9 cellular contexts compared by ENCODE assay signal in genomic region chr22:39297490-39298193, GRCh38. TPM values are rescaled to one million over a fixed set of nuclear protein-coding genes. Genes with fewer than 3 reads are reported as not detected.
DNase-seq lines count a peak whose midpoint lies in the region; FAIRE-seq and TF ChIP-seq lines count a peak whose summit lies in the region.
"Had no signal": no experiment of that assay in that cellular context is flagged by ENCODE, and none has a peak within 500 bp of the region (broad histone marks: within the 10 kb centered on the region; RNA-seq: fewer than 3 reads in every experiment).

No MANE protein-coding gene starts in this region.

- no peaks in the 10 kb centered on the region for H3K79me2 ChIP-seq in keratinocyte (ENCODE audit: control insufficient read depth, insufficient read depth, low read length)

- DNase-seq in SHP77 treated with DMSO at 0.1 percent for 48 hours (lab: John Stamatoyannopoulos, UW) (peak; percentile 30), keratinocyte (ENCODE audit: low read depth, low spot score) (no peak), occipital lobe (lab: John Stamatoyannopoulos, UW) (no peak), activated gamma-delta T cell (lab: John Stamatoyannopoulos, UW) (no peak)
- no peak for DNase-seq in activated CD8-positive, alpha-beta memory T cell treated with anti-CD3 and anti-CD28 coated beads for 24 hours
- DNase-seq: activated T-cell treated with anti-CD3 and anti-CD28 coated beads, Interleukin-2, amount 50 U/mL, for 24 hours had no signal

- no peaks in the 10 kb centered on the region for H3K9me1 ChIP-seq in keratinocyte (ENCODE audit: control insufficient read depth, extremely low read depth, insufficient read depth, low read length)

- FAIRE-seq in keratinocyte (lab: Jason Lieb, UNC) = no peak
- FAIRE-seq: GM18507 had no signal

- H3K36me3 ChIP-seq in keratinocyte (ENCODE audit: control insufficient read depth in 2 of 2, extremely low read depth in 1 of 2, insufficient read depth in 2 of 2, low read length in 2 of 2) (no peaks in the 10 kb centered on the region), subcutaneous abdominal adipose tissue (ENCODE audit: control insufficient read depth in 5 of 5, insufficient read depth in 5 of 5, low read length in 5 of 5) (no peaks in the 10 kb centered on the region)

- no peaks in the 10 kb centered on the region for H3K9me3 ChIP-seq in keratinocyte (ENCODE audit: control insufficient read depth, low read depth, low read length)
- no peaks in the 10 kb centered on the region for H3K9me3 ChIP-seq in subcutaneous abdominal adipose tissue (ENCODE audit: control insufficient read depth in 5 of 5, low read length in 5 of 5)

- no peak overlapping the region for H3K4me3 ChIP-seq in keratinocyte (ENCODE audit: control insufficient read depth in 2 of 3, extremely low read depth in 1 of 3, insufficient read depth in 2 of 3, low read depth in 1 of 3, low read length in 3 of 3)
- no peak overlapping the region for H3K4me3 ChIP-seq in subcutaneous abdominal adipose tissue (ENCODE audit: low read depth in 1 of 5, low read length in 5 of 5)

- H3K9ac ChIP-seq in keratinocyte (ENCODE audit: control insufficient read depth, extremely low read depth, insufficient read depth, low read length) (peak overlapping the region; percentile 60), subcutaneous abdominal adipose tissue (ENCODE audit: low read length in 5 of 5) (peak overlapping the region in 2 of 5 donors; percentile 25 to 43)

- H3K4me1 ChIP-seq in keratinocyte (ENCODE audit: control insufficient read depth, extremely low read depth, insufficient read depth, low read length) (peaks cover 47% of the 10 kb centered on the region), subcutaneous abdominal adipose tissue (ENCODE audit: control insufficient read depth in 5 of 5, insufficient read depth in 5 of 5, low read length in 5 of 5) (peaks cover 11 to 68% (median 52%) of the 10 kb centered on the region in 5 donors)

- H3K27ac ChIP-seq in keratinocyte (ENCODE audit: control insufficient read depth, insufficient read depth, low read length) (peak overlapping the region; percentile 49), subcutaneous abdominal adipose tissue (ENCODE audit: low read depth, low read length) (peak overlapping the region; percentile 63)

- TF ChIP-seq CTCF in keratinocyte (optimal IDR thresholded peaks at IDR 0.05 in 1 of 3, IDR thresholded peaks at IDR 0.05 in 1 of 3, conservative IDR thresholded peaks at IDR 0.05 in 1 of 3; ENCODE audit: extremely low read depth in 1 of 3, insufficient read depth in 2 of 3, low read length in 3 of 3) = peak in 1 of 3 experiments; percentile 3

- H2AFZ ChIP-seq in keratinocyte (ENCODE audit: control insufficient read depth, low read length) = peak overlapping the region; percentile 51

- no peak for TF ChIP-seq RAD21 in Ishikawa (IDR thresholded peaks at IDR 0.05; ENCODE audit: low read depth)

- H3K27me3 ChIP-seq in keratinocyte (ENCODE audit: control insufficient read depth, extremely low read depth, insufficient read depth, low read length) = no peaks in the 10 kb centered on the region
- peaks cover 0 to 5% (median 0%) of the 10 kb centered on the region in 5 donors for H3K27me3 ChIP-seq in subcutaneous abdominal adipose tissue (ENCODE audit: control insufficient read depth in 5 of 5, insufficient read depth in 4 of 5, low read length in 5 of 5)

- H4K20me1 ChIP-seq in keratinocyte (ENCODE audit: control insufficient read depth, extremely low read depth, insufficient read depth, low read length) = no peaks in the 10 kb centered on the region

- H3K4me2 ChIP-seq in keratinocyte (ENCODE audit: control insufficient read depth, extremely low read depth, insufficient read depth, low read depth, low read length) = peak overlapping the region; percentile 3

- peak; percentile 86 for TF ChIP-seq EP300 in Ishikawa (IDR thresholded peaks at IDR 0.05; ENCODE audit: borderline replicate concordance)

- dilution Hi-C loops in keratinocyte (cut with MboI; ENCODE audit: extremely low pct_ligation_motif_present, low sequenced_read_pairs) = no loop called here

TF ChIP-seq in Ishikawa, 13 proteins besides CTCF, POLR2A, EP300 and RAD21:
- TF ChIP-seq TCF12 (IDR thresholded peaks at IDR 0.05; ENCODE audit: low read depth) (peak; percentile 95), TEAD4 (IDR thresholded peaks at IDR 0.05) (peak; percentile 50), FOXM1 (IDR thresholded peaks at IDR 0.05; ENCODE audit: borderline replicate concordance, low read depth) (no peak; the same call in 1 of the 2 replicates), TAF1 (IDR thresholded peaks at IDR 0.05; ENCODE audit: low read depth) (peak; percentile 44; the same call in 1 of the 2 replicates), ZBTB7A (IDR thresholded peaks at IDR 0.05; ENCODE audit: low read depth) (peak; percentile 52; the same call in 1 of the 2 replicates), YY1 (IDR thresholded peaks at IDR 0.05; ENCODE audit: low read depth) (0 out of 2 replicates have a peak, but pooled peaks have one; percentile 38), EGR1 (IDR thresholded peaks at IDR 0.05) (no peak; the same call in 1 of the 2 replicates), CEBPB (IDR thresholded peaks at IDR 0.05) (peak; percentile 2; the same call in 1 of the 2 replicates), REST (IDR thresholded peaks at IDR 0.05; ENCODE audit: low read depth) (no peak), NFIC (IDR thresholded peaks at IDR 0.05) (peak; percentile 91), USF1 (IDR thresholded peaks at IDR 0.05) (no peak), CREB1 (IDR thresholded peaks at IDR 0.05; ENCODE audit: low read depth) (no peak)
- TF ChIP-seq, protein P1, sequence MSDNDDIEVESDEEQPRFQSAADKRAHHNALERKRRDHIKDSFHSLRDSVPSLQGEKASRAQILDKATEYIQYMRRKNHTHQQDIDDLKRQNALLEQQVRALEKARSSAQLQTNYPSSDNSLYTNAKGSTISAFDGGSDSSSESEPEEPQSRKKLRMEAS (IDR thresholded peaks at IDR 0.05) = peak; percentile 76

RNA-seq across cellular contexts. Expression of gene RPL3, which starts 21.8 kb away (rescaled TPM):
- 2,424 to 2,611 TPM (median 2,538 TPM) in 3 replicates for polyA plus RNA-seq in keratinocyte
- 2,618 TPM for polyA plus RNA-seq in keratinocyte (2011; ENCODE audit: low read depth)
- 2,037 and 2,979 TPM in 2 replicates for polyA plus RNA-seq in keratinocyte (2011; cell fraction: cytosol; rRNA removed)
- polyA plus RNA-seq in keratinocyte (2011; cell fraction: nucleus; rRNA removed) = 1,267 and 1,276 TPM in 2 replicates
- polyA plus RNA-seq in keratinocyte (2012; ENCODE audit: low replicate concordance) = 2,146 and 2,726 TPM in 2 replicates
- 1,617 to 1,755 TPM (median 1,669 TPM) in 3 replicates for polyA minus RNA-seq in keratinocyte
- 2,002 TPM for polyA minus RNA-seq in keratinocyte (2011; cell fraction: cytosol; rRNA and poly(A)+ RNA removed)
- polyA minus RNA-seq in keratinocyte (2011; cell fraction: nucleus; rRNA and poly(A)+ RNA removed) = 534 and 588 TPM in 2 replicates
- 1,406 TPM for total RNA-seq in occipital lobe

RNA-seq across cellular contexts. Expression of gene SYNGR1, which starts 52.1 kb away (rescaled TPM):
- 0.63 to 1.4 TPM (median 0.76 TPM) in 3 replicates for polyA plus RNA-seq in keratinocyte
- 0.67 TPM for polyA plus RNA-seq in keratinocyte (2011; ENCODE audit: low read depth)
- 1.2 and 2.7 TPM in 2 replicates for polyA plus RNA-seq in keratinocyte (2011; cell fraction: cytosol; rRNA removed)
- 1.5 and 2.7 TPM in 2 replicates for polyA plus RNA-seq in keratinocyte (2011; cell fraction: nucleus; rRNA removed)
- polyA plus RNA-seq in keratinocyte (2012; ENCODE audit: low replicate concordance) = 0.78 and 2.2 TPM in 2 replicates
- polyA minus RNA-seq in keratinocyte = 0.54 to 1.9 TPM (median 0.56 TPM) in 3 replicates
- polyA minus RNA-seq in keratinocyte (2011; cell fraction: cytosol; rRNA and poly(A)+ RNA removed) = 1.5 TPM
- polyA minus RNA-seq in keratinocyte (2011; cell fraction: nucleus; rRNA and poly(A)+ RNA removed) = 0.62 and 1.3 TPM in 2 replicates
- 63.9 TPM for total RNA-seq in occipital lobe

RNA-seq across cellular contexts. Expression of gene PDGFB, which starts 52.9 kb away (rescaled TPM):
- polyA plus RNA-seq in keratinocyte = 4.3 to 10.3 TPM (median 6.0 TPM) in 3 replicates
- 4.1 TPM for polyA plus RNA-seq in keratinocyte (2011; ENCODE audit: low read depth)
- 5.7 and 7.5 TPM in 2 replicates for polyA plus RNA-seq in keratinocyte (2011; cell fraction: cytosol; rRNA removed)
- polyA plus RNA-seq in keratinocyte (2011; cell fraction: nucleus; rRNA removed) = 13.7 and 15.8 TPM in 2 replicates
- polyA plus RNA-seq in keratinocyte (2012; ENCODE audit: low replicate concordance) = 2.2 and 8.5 TPM in 2 replicates
- 4.4 to 17.7 TPM (median 4.6 TPM) in 3 replicates for polyA minus RNA-seq in keratinocyte
- 9.4 TPM for polyA minus RNA-seq in keratinocyte (2011; cell fraction: cytosol; rRNA and poly(A)+ RNA removed)
- 9.4 and 9.9 TPM in 2 replicates for polyA minus RNA-seq in keratinocyte (2011; cell fraction: nucleus; rRNA and poly(A)+ RNA removed)
- total RNA-seq in occipital lobe = 2.5 TPM
